Comparison of ENCODE assay signal across 25 cellular contexts in the genomic region with DNA sequence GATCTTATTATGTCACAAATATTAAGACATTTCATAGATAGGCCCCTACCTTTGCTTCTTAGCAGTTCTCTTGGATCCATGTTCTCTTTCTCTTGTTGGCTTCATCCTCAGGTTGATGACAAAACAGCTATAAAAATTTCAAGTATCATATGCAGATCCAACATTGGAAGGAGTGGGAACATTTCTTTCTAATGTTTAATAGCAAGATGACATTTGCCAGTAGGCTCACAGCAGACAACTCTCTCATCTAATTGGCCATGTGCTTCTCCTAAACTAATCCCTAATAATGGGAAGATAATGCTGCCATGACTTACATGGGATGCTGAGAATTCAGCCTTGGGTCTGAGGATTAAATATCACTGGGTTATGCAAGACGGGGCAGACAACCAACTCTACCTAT.
"Had no signal": no experiment of that assay in that cellular context is flagged by ENCODE, and none has a peak within 500 bp of the region (broad histone marks: within the 10 kb centered on the region; RNA-seq: fewer than 3 reads in every experiment).

No MANE protein-coding gene starts in this region.

- H3K9me3 ChIP-seq: colonic mucosa, esophagus muscularis mucosa, esophagus squamous epithelium, gastrocnemius medialis, gastroesophageal sphincter, heart left ventricle, heart right ventricle had no signal

- H3K4me3 ChIP-seq: colonic mucosa, coronary artery, dorsolateral prefrontal cortex, esophagus muscularis mucosa, esophagus squamous epithelium, gastrocnemius medialis, gastroesophageal sphincter, heart left ventricle, heart right ventricle had no signal

- H3K27ac ChIP-seq: colonic mucosa, coronary artery, dorsolateral prefrontal cortex, epithelial cell of prostate, esophagus muscularis mucosa, esophagus squamous epithelium, foreskin keratinocyte, gastrocnemius medialis, gastroesophageal sphincter, heart left ventricle, heart right ventricle had no signal

- H3K27me3 ChIP-seq: colonic mucosa, dorsolateral prefrontal cortex, esophagus muscularis mucosa, esophagus squamous epithelium, foreskin keratinocyte, gastrocnemius medialis, gastroesophageal sphincter, heart left ventricle, heart right ventricle had no signal

- ATAC-seq: effector memory CD8-positive, alpha-beta T cell; esophagus mucosa; foreskin keratinocyte; gastrocnemius medialis; gastroesophageal sphincter; heart left ventricle; heart right ventricle had no signal

- DNase-seq: colonic mucosa; cortex of kidney; dermis blood vessel endothelial cell; dorsolateral prefrontal cortex; effector CD4-positive, alpha-beta T cell; effector CD8-positive, alpha-beta T cell; effector memory CD4-positive, alpha-beta T cell; effector memory CD8-positive, alpha-beta T cell; endodermal cell; erythroblast; esophagus squamous epithelium; foreskin fibroblast; foreskin keratinocyte; foreskin melanocyte; gastrocnemius medialis; glutamatergic neuron; head of caudate nucleus; heart left ventricle; heart right ventricle had no signal

- H3K27me3 Mint-ChIP-seq: dendritic cell treated with granulocyte-macrophage colony-stimulating factor and Interleukin-4, amounts not matched to agents 40 ng/mL and 50 ng/mL, for 4 days; effector memory CD8-positive, alpha-beta T cell had no signal

- H3K4me3 Mint-ChIP-seq: dendritic cell treated with granulocyte-macrophage colony-stimulating factor and Interleukin-4, amounts not matched to agents 40 ng/mL and 50 ng/mL, for 4 days; effector memory CD8-positive, alpha-beta T cell; endodermal cell had no signal

- H3K27ac Mint-ChIP-seq: dendritic cell treated with granulocyte-macrophage colony-stimulating factor and Interleukin-4, amounts not matched to agents 40 ng/mL and 50 ng/mL, for 4 days; effector memory CD8-positive, alpha-beta T cell; endodermal cell had no signal

- H3K4me1 ChIP-seq: colonic mucosa, esophagus muscularis mucosa, esophagus squamous epithelium, foreskin keratinocyte, gastrocnemius medialis, gastroesophageal sphincter, heart left ventricle, heart right ventricle had no signal

- H3K36me3 ChIP-seq: colonic mucosa, esophagus muscularis mucosa, esophagus squamous epithelium, gastrocnemius medialis, gastroesophageal sphincter, heart left ventricle, heart right ventricle had no signal

- H3K9me3 Mint-ChIP-seq: dendritic cell treated with granulocyte-macrophage colony-stimulating factor and Interleukin-4, amounts not matched to agents 40 ng/mL and 50 ng/mL, for 4 days; endodermal cell had no signal
